In genomic region chr20:10800288-10800687, GRCh38 we compare ENCODE assay signal across 32 cellular contexts.
DNase-seq lines count a peak whose midpoint lies in the region; ATAC-seq, FAIRE-seq and TF ChIP-seq lines count a peak whose summit lies in the region.
"Had no signal": no experiment of that assay in that cellular context is flagged by ENCODE, and none has a peak within 500 bp of the region (broad histone marks: within the 10 kb centered on the region; RNA-seq: fewer than 3 reads in every experiment).

No MANE protein-coding gene starts in this region.

- no peaks in the 10 kb centered on the region for H3K9me3 ChIP-seq in HepG2 (ENCODE audit: low read length)
- no peaks in the 10 kb centered on the region for H3K9me3 ChIP-seq in right lobe of liver
- H3K9me3 ChIP-seq: breast epithelium, MG63, stomach, tibial artery had no signal

- intact Hi-C loops in HepG2 (cut with micrococcal nuclease; ENCODE audit: unreplicated experiment): no loop called here
- intact Hi-C loops in right lobe of liver (cut with DNase I): no loop called here

- no peaks in the 10 kb centered on the region for H3K27me3 Mint-ChIP-seq in WTC11 (ENCODE audit: low read depth)
- H3K27me3 Mint-ChIP-seq: activated B cell treated with CpG ODN at 0.5 μM for 24 hours had no signal

- no peaks in the 10 kb centered on the region for H4K20me1 ChIP-seq in HepG2 (ENCODE audit: insufficient read depth, low read length)

- H3K4me3 Mint-ChIP-seq in WTC11: no peak overlapping the region
- H3K4me3 Mint-ChIP-seq: activated B cell treated with CpG ODN at 0.5 μM for 24 hours; CD8-positive, alpha-beta T cell; naive thymus-derived CD8-positive, alpha-beta T cell had no signal

- no peak overlapping the region for H3K9ac ChIP-seq in HepG2 (ENCODE audit: insufficient read depth, low read depth, low read length)

- WGBS in HepG2 (ENCODE audit: low lambda C conversion rate): 2% methylated on average over 6 of the region's 6 CpGs
- WGBS in right lobe of liver (ENCODE audit: insufficient coverage, low coverage, low lambda C conversion rate, missing lambda C conversion rate): 63% methylated on average over 2 of the region's 6 CpGs

- H3K27me3 ChIP-seq in HepG2 (ENCODE audit: control insufficient read depth in 1 of 2, insufficient read depth in 2 of 2, low read length in 2 of 2) (peaks cover 1 to 20% of the 10 kb centered on the region in 2 experiments; a peak in 4 of 5 replicates), right lobe of liver (no peaks in the 10 kb centered on the region)
- H3K27me3 ChIP-seq: breast epithelium, heart left ventricle, MG63, Peyer's patch, stomach, tibial artery had no signal

- no peak for TF ChIP-seq RAD21 in HepG2 (CRISPR knock-in tag; IDR thresholded peaks at IDR 0.05)

- H3K4me3 ChIP-seq in HepG2 (replicated peaks in 1 of 3; ENCODE audit: insufficient read depth in 1 of 3, low read depth in 2 of 3, low read length in 3 of 3): no peak overlapping the region
- H3K4me3 ChIP-seq in right lobe of liver: no peak overlapping the region
- H3K4me3 ChIP-seq: breast epithelium, heart left ventricle, K562, MG63, Peyer's patch, stomach, tibial artery had no signal

- H3K36me3 Mint-ChIP-seq in WTC11: peaks cover 4% of the 10 kb centered on the region; the same call in 1 of the 2 replicates
- H3K36me3 Mint-ChIP-seq: CD8-positive, alpha-beta T cell; naive thymus-derived CD8-positive, alpha-beta T cell had no signal

- TF ChIP-seq EP300 in HepG2 (IDR thresholded peaks at IDR 0.05; ENCODE audit: low read depth in 2 of 2, low read length in 2 of 2): peak in 1 of 2 experiments; percentile 69; a peak in 1 of 4 replicates
- TF ChIP-seq EP300 in HepG2 (CRISPR knock-in tag; IDR thresholded peaks at IDR 0.05; ENCODE audit: borderline replicate concordance): peak; percentile 50; the same call in 1 of the 2 replicates

- H3K27ac Mint-ChIP-seq in WTC11: no peak overlapping the region
- H3K27ac Mint-ChIP-seq: activated B cell treated with CpG ODN at 0.5 μM for 24 hours; CD8-positive, alpha-beta T cell; naive thymus-derived CD8-positive, alpha-beta T cell had no signal

- no peak for FAIRE-seq in HepG2 (lab: Jason Lieb, UNC)
- FAIRE-seq: A204.1, G401.6, K562, kidney, small intestine had no signal

- BruUV-seq in HepG2 (replicated peaks; lab: Mats Ljungman, UMichigan): no TSS peak

- H3K4me2 ChIP-seq in HepG2 (ENCODE audit: low read depth, low read length): no peak overlapping the region

- in situ Hi-C loops in HepG2 (cut with HindIII; ENCODE audit: extremely low pct_ligation_motif_present, low pct_unique_long_range_greater_than_20kb): no loop called here

- H3K4me1 ChIP-seq in HepG2 (ENCODE audit: insufficient read depth, low read length) (peaks cover 11% of the 10 kb centered on the region), right lobe of liver (no peaks in the 10 kb centered on the region)
- H3K4me1 ChIP-seq: breast epithelium, Peyer's patch had no signal

- H3K36me3 ChIP-seq in HepG2 (replicated peaks in 1 of 2; ENCODE audit: control insufficient read depth in 1 of 2, insufficient read depth in 2 of 2, low read length in 2 of 2) (no peaks in the 10 kb centered on the region), right lobe of liver (no peaks in the 10 kb centered on the region)
- H3K36me3 ChIP-seq: breast epithelium, heart left ventricle, MG63, Peyer's patch, stomach, tibial artery had no signal

- POLR2A ChIA-PET in HepG2 (lab: Yijun Ruan, JAX): interaction anchor here (0.6 to 0.7 kb wide), 2 partner anchors 87 to 128 kb away, joined by 3 read pairs; no protein-coding TSS in a partner anchor
- POLR2A ChIA-PET in WTC11 (lab: Charles Lee): no interaction called here

- TF ChIP-seq CTCF in HepG2 (CRISPR knock-in tag; IDR thresholded peaks at IDR 0.05) (no peak), right lobe of liver (IDR thresholded peaks at IDR 0.05) (no peak), WTC11 (IDR thresholded peaks at IDR 0.05) (no peak)

- peaks cover 18% of the 10 kb centered on the region for H3K9me3 Mint-ChIP-seq in WTC11
- H3K9me3 Mint-ChIP-seq: activated B cell treated with CpG ODN at 0.5 μM for 24 hours had no signal

- CTCF ChIA-PET in HepG2 (lab: Yijun Ruan, JAX; ENCODE audit: low intra/inter-chr PET ratio, low total read pairs): no interaction called here
- CTCF ChIA-PET in WTC11 (lab: Charles Lee): no interaction called here

- no peak overlapping the region for H3K27ac ChIP-seq in HepG2 (ENCODE audit: extremely low read length, insufficient read depth, low read length)
- no peak overlapping the region for H3K27ac ChIP-seq in right lobe of liver
- H3K27ac ChIP-seq: breast epithelium, heart left ventricle, Peyer's patch, tibial artery had no signal

- H3K4me1 Mint-ChIP-seq in WTC11: peaks cover 7% of the 10 kb centered on the region
- H3K4me1 Mint-ChIP-seq: activated B cell treated with CpG ODN at 0.5 μM for 24 hours; naive thymus-derived CD8-positive, alpha-beta T cell had no signal

- DNase-seq in HepG2 (ENCODE audit: low spot score): peak; percentile 62
- no peak for DNase-seq in right lobe of liver
- peak; percentile 63 for DNase-seq in NCI-H345 (lab: John Stamatoyannopoulos, UW)
- DNase-seq in WTC11 (ENCODE audit: low spot score): no peak
- no peak for DNase-seq in NCI-H446 (lab: John Stamatoyannopoulos, UW)
- no peak for DNase-seq in AG20443 (ENCODE audit: low spot score)
- no peak for DNase-seq in activated T-cell treated with anti-CD3 and anti-CD28 coated beads, Interleukin-2, amount 50 U/mL, for 48 hours
- DNase-seq: activated B cell treated with CpG ODN at 0.5 μM for 24 hours; activated CD4-positive, alpha-beta T cell treated with anti-CD3 and anti-CD28 coated beads, Interleukin-2, amount 50 U/mL, for 48 hours; activated naive CD4-positive, alpha-beta T cell treated with anti-CD3 and anti-CD28 coated beads, Interleukin-2, amount 50 U/mL, for 16 hours; amygdala; CD8-positive, alpha-beta T cell; effector CD4-positive, alpha-beta T cell; foreskin fibroblast; H7; heart left ventricle; kidney; MG63; naive thymus-derived CD8-positive, alpha-beta T cell; NCI-H1694; NCI-H2227 treated with DMSO at 0.1 percent for 48 hours; Peyer's patch; small intestine; stimulated activated CD4-positive, alpha-beta T cell treated with anti-CD3 and anti-CD28 coated beads, Interleukin-1b, Interleukin-23, amount 100 ng/mL, for 48 hours; stomach; T1000; tibial artery had no signal

- no peaks in the 10 kb centered on the region for H3K79me2 ChIP-seq in HepG2 (ENCODE audit: insufficient read depth, low read length)

- H2AFZ ChIP-seq in HepG2 (ENCODE audit: low read length): no peak overlapping the region

- TF ChIP-seq POLR2A in HepG2 (IDR thresholded peaks at IDR 0.05; ENCODE audit: insufficient read depth in 1 of 2, low read depth in 2 of 2, low read length in 2 of 2) (no peak), right lobe of liver (IDR thresholded peaks at IDR 0.05) (no peak)

- ATAC-seq in HepG2 (peak; percentile 91), right lobe of liver (no peak), WTC11 (no peak), GM21737 (IDR thresholded peaks at IDR 0.05; ENCODE audit: unreplicated experiment) (no peak)
- ATAC-seq: CD8-positive, alpha-beta T cell; heart left ventricle; K562; naive thymus-derived CD8-positive, alpha-beta T cell had no signal

TF ChIP-seq in HepG2, 621 proteins besides CTCF, POLR2A, EP300 and RAD21 (continues in another document):
- peak; percentile 39; the same call in 1 of the 2 replicates for TF ChIP-seq ZNF331 (CRISPR knock-in tag; IDR thresholded peaks at IDR 0.05)
- no peak for TF ChIP-seq ZNF367 (CRISPR knock-in tag; IDR thresholded peaks at IDR 0.05; ENCODE audit: borderline replicate concordance)
- 0 out of 2 replicates have a peak, but pooled peaks have one; percentile 29 for TF ChIP-seq ARNT2 (CRISPR knock-in tag; IDR thresholded peaks at IDR 0.05; ENCODE audit: low read depth)
- TF ChIP-seq ELK4 (CRISPR knock-in tag; IDR thresholded peaks at IDR 0.05; ENCODE audit: borderline replicate concordance): no peak
- TF ChIP-seq MAZ (IDR thresholded peaks at IDR 0.05; ENCODE audit: borderline replicate concordance, low read depth, low read length): no peak
- no peak for TF ChIP-seq MAZ (CRISPR knock-in tag; IDR thresholded peaks at IDR 0.05; ENCODE audit: low read depth)
- no peak for TF ChIP-seq ZNF569 (CRISPR knock-in tag; IDR thresholded peaks at IDR 0.05; ENCODE audit: borderline replicate concordance)
- TF ChIP-seq KLF6 (CRISPR knock-in tag; IDR thresholded peaks at IDR 0.05): no peak

TF ChIP-seq in WTC11, 78 proteins besides CTCF, POLR2A, EP300 and RAD21:
- TF ChIP-seq ATF1 (CRISPR knock-in tag; IDR thresholded peaks at IDR 0.05): no peak
- TF ChIP-seq GABPB1 (CRISPR knock-in tag; IDR thresholded peaks at IDR 0.05): peak; percentile 55
- no peak for TF ChIP-seq ELF4 (CRISPR knock-in tag; IDR thresholded peaks at IDR 0.05; ENCODE audit: low read depth)

Comparison
In these comparisons a context has a peak if more than half of its experiments do, and no peak if none do; other contexts are left out.
1. DNase-seq: peak in HepG2 (single experiment) and NCI-H345 (single experiment); none in right lobe of liver (0 of 3), WTC11 (single experiment), NCI-H446 (0 of 2), AG20443 (single experiment) and activated T-cell treated with anti-CD3 and anti-CD28 coated beads, Interleukin-2, amount 50 U/mL, for 48 hours (0 of 2).
2. Of the 50 proteins assayed by ChIP-seq in both HepG2 and WTC11: peak only in HepG2: ATF1, FOXJ3, FOXK1, FOXP1, FOXP4, IRF2 and 4 more; only in WTC11: none; in both: GABPB1; in neither: 38; mixed calls (peak in some experiments, not most) for 1.